In genomic region chr20:62668441-62669027, GRCh38 we compare ENCODE assay signal across 8 cellular contexts. TPM values are rescaled to one million over a fixed set of nuclear protein-coding genes. Genes with fewer than 3 reads are reported as not detected.
A peak's percentile ranks its signal among the peaks of the same experiment; 100 is the strongest.
DNase-seq lines count a peak whose midpoint lies in the region; ATAC-seq and TF ChIP-seq lines count a peak whose summit lies in the region.

No MANE protein-coding gene starts in this region.

- H3K4me1 ChIP-seq in parathyroid adenoma = no peaks in the 10 kb centered on the region

- no peak for ATAC-seq in HG03139 (IDR thresholded peaks at IDR 0.05; ENCODE audit: unreplicated experiment)
- no peak for ATAC-seq in HG03045 (IDR thresholded peaks at IDR 0.05; ENCODE audit: unreplicated experiment)

- no peak overlapping the region for H3K4me3 ChIP-seq in parathyroid adenoma (ENCODE audit: low read depth, low read length)

- H3K27me3 ChIP-seq in parathyroid adenoma (ENCODE audit: control insufficient read depth, insufficient read depth, low read length) = no peaks in the 10 kb centered on the region

- DNase-seq in Caki2 (ENCODE audit: low read depth) = peak; percentile 65
- peak; percentile 33 for DNase-seq in HS-27A (ENCODE audit: low read depth)
- DNase-seq in NOMO-1 treated with DMSO at 0.1 percent for 48 hours (lab: John Stamatoyannopoulos, UW; ENCODE audit: unreplicated experiment) = peak; percentile 24
- DNase-seq in activated naive CD4-positive, alpha-beta T cell treated with anti-CD3 and anti-CD28 coated beads, Interleukin-2, amount 50 U/mL, for 16 hours = peak; percentile 27
- peak; percentile 39 for DNase-seq in glomerular endothelial cell (ENCODE audit: extremely low read depth, low read depth, low spot score)

- peak; percentile 83 for TF ChIP-seq CTCF in parathyroid adenoma (IDR thresholded peaks at IDR 0.05)

- H3K9ac ChIP-seq in parathyroid adenoma = no peak overlapping the region

- no peaks in the 10 kb centered on the region for H3K9me3 ChIP-seq in parathyroid adenoma (ENCODE audit: control insufficient read depth, low read length)

- H2AFZ ChIP-seq in parathyroid adenoma = no peak overlapping the region

- H3K79me2 ChIP-seq in parathyroid adenoma = no peaks in the 10 kb centered on the region

- H3K27ac ChIP-seq in parathyroid adenoma = no peak overlapping the region

- in situ Hi-C loops in Caki2 (cut with HindIII; ENCODE audit: low pct_unique_long_range_greater_than_20kb, low sequenced_read_pairs) = no loop called here

- no peaks in the 10 kb centered on the region for H3K36me3 ChIP-seq in parathyroid adenoma (ENCODE audit: control insufficient read depth, insufficient read depth, low read length)

- H3K4me2 ChIP-seq in parathyroid adenoma (ENCODE audit: low read length) = no peak overlapping the region

RNA-seq across cellular contexts. Expression of gene SLCO4A1, which starts 26.2 kb away (rescaled TPM):
- total RNA-seq in Caki2 (2014; rRNA removed; shearing (Covaris generic); ENCODE audit: low replicate concordance) = 65.5 and 77.6 TPM in 2 replicates
- total RNA-seq in glomerular endothelial cell = 7.3 and 7.9 TPM in 2 replicates

RNA-seq across cellular contexts. Expression of gene NTSR1, which starts 40.1 kb away (rescaled TPM):
- not detected in 2 replicates for total RNA-seq in Caki2 (2014; rRNA removed; shearing (Covaris generic); ENCODE audit: low replicate concordance)
- 0.23 and 7.8 TPM in 2 replicates for total RNA-seq in glomerular endothelial cell
